8 cellular contexts compared by ENCODE assay signal in genomic region chr10:97335188-97335619, GRCh38. TPM values are rescaled to one million over a fixed set of nuclear protein-coding genes. Genes with fewer than 3 reads are reported as not detected.
DNase-seq lines count a peak whose midpoint lies in the region; ATAC-seq and TF ChIP-seq lines count a peak whose summit lies in the region.

No MANE protein-coding gene starts in this region.

- CTCF ChIA-PET in Panc1 (lab: Charles Lee) = no interaction called here

- no peak for TF ChIP-seq POLR2A in sigmoid colon (IDR thresholded peaks at IDR 0.05)

- H3K9me3 ChIP-seq in Panc1 (ENCODE audit: control insufficient read depth, insufficient read depth, low read depth, low read length) (no peaks in the 10 kb centered on the region), sigmoid colon (no peaks in the 10 kb centered on the region)

- H3K36me3 ChIP-seq in Panc1 (ENCODE audit: control insufficient read depth, insufficient read depth, low read length) (no peaks in the 10 kb centered on the region), sigmoid colon (no peaks in the 10 kb centered on the region)

- H3K27me3 ChIP-seq in Panc1 (ENCODE audit: control insufficient read depth, insufficient read depth, low read length) (no peaks in the 10 kb centered on the region), sigmoid colon (no peaks in the 10 kb centered on the region)

- peak overlapping the region; percentile 91 for H3K27ac ChIP-seq in Panc1 (ENCODE audit: low read length)
- H3K27ac ChIP-seq in sigmoid colon = peak overlapping the region; percentile 93 to 95 (median 94)

- in situ Hi-C loops in Panc1 (cut with HindIII; ENCODE audit: low pct_unique_long_range_greater_than_20kb, low sequenced_read_pairs) = no loop called here

- H3K4me1 ChIP-seq in Panc1 (ENCODE audit: control insufficient read depth, insufficient read depth, low read length) (peaks cover 35% of the 10 kb centered on the region), sigmoid colon (peaks cover 0 to 52% (median 41%) of the 10 kb centered on the region in 4 donors)

- TF ChIP-seq EP300 in sigmoid colon (IDR thresholded peaks at IDR 0.05) = no peak

- WGBS in sigmoid colon, 2 donors = 10 to 17% methylated on average over 25 of the region's 25 CpGs

- no TSS peak for BruUV-seq in Panc1 (replicated peaks; lab: Mats Ljungman, UMichigan)

- no peak for TF ChIP-seq CTCF in GM12865 (IDR thresholded peaks at IDR 0.05; ENCODE audit: insufficient read depth, low read depth, low read length, missing control alignments)
- no peak for TF ChIP-seq CTCF in Panc1 (IDR thresholded peaks at IDR 0.05)
- no peak for TF ChIP-seq CTCF in fibroblast of pulmonary artery (IDR thresholded peaks at IDR 0.05; ENCODE audit: low read length, missing control alignments)
- TF ChIP-seq CTCF in sigmoid colon (IDR thresholded peaks at IDR 0.05) = no peak

- intact Hi-C loops in Panc1 (cut with micrococcal nuclease; ENCODE audit: unreplicated experiment) = no loop called here
- intact Hi-C loops in sigmoid colon (cut with DNase I) = no loop called here

- ATAC-seq in Panc1 = no peak

- POLR2A ChIA-PET in Panc1 (lab: Charles Lee) = no interaction called here

- H3K4me3 ChIP-seq in GM12865 (ENCODE audit: low read depth, low read length) = peak overlapping the region; percentile 63
- peak overlapping the region; percentile 62 to 65 for H3K4me3 ChIP-seq in Panc1 (ENCODE audit: low read depth in 2 of 2, low read length in 2 of 2)
- peak overlapping the region; percentile 70 for H3K4me3 ChIP-seq in fibroblast of pulmonary artery (replicated peaks; ENCODE audit: low read depth, low read length)
- H3K4me3 ChIP-seq in sigmoid colon = peak overlapping the region; percentile 79 to 92 (median 81)

- DNase-seq in GM12865 (ENCODE audit: low read depth) (no peak), Panc1 (ENCODE audit: low read depth, low spot score) (no peak), fibroblast of pulmonary artery (ENCODE audit: low read depth) (no peak), sigmoid colon (no peak), NCI-H82 (lab: John Stamatoyannopoulos, UW) (no peak), iPS-NIHi11 (ENCODE audit: low spot score) (no peak), NCI-H524 (lab: John Stamatoyannopoulos, UW) (no peak)
- no peak for DNase-seq in effector CD8-positive, alpha-beta T cell (lab: John Stamatoyannopoulos, UW)

RNA-seq across cellular contexts. Expression of gene FRAT2, which starts 0.7 kb away (rescaled TPM):
- total RNA-seq in Panc1 (2021; ENCODE audit: unreplicated experiment) (16.7 TPM), sigmoid colon (10 to 100 TPM; 11.9 to 18.9 (median 15.7) TPM)
- 16.9 TPM for polyA plus RNA-seq in Panc1 (2012; ENCODE audit: insufficient read length)
- polyA plus RNA-seq in sigmoid colon = 10 to 100 TPM; 23.4 to 31.0 (median 24.6) TPM

RNA-seq across cellular contexts. Expression of gene FRAT1, which starts 16.1 kb away (rescaled TPM):
- total RNA-seq in Panc1 (2021; ENCODE audit: unreplicated experiment) (5.3 TPM), sigmoid colon (1 to 10 TPM; 4.1 to 7.1 (median 5.1) TPM)
- polyA plus RNA-seq in Panc1 (2012; ENCODE audit: insufficient read length) = 7.4 TPM
- polyA plus RNA-seq in sigmoid colon = 1 to 10 TPM; 2.8 to 5.0 (median 3.0) TPM

RNA-seq across cellular contexts. Expression of gene ARHGAP19, which starts 42.8 kb away (rescaled TPM):
- total RNA-seq in Panc1 (2021; ENCODE audit: unreplicated experiment) = 28.9 TPM
- 9.9 TPM for polyA plus RNA-seq in Panc1 (2012; ENCODE audit: insufficient read length)
- total RNA-seq in sigmoid colon = 1 to 10 TPM; 4.2 to 9.1 (median 7.3) TPM
- 1 to 10 TPM; 3.0 to 6.0 (median 4.8) TPM for polyA plus RNA-seq in sigmoid colon
